In the genomic region with DNA sequence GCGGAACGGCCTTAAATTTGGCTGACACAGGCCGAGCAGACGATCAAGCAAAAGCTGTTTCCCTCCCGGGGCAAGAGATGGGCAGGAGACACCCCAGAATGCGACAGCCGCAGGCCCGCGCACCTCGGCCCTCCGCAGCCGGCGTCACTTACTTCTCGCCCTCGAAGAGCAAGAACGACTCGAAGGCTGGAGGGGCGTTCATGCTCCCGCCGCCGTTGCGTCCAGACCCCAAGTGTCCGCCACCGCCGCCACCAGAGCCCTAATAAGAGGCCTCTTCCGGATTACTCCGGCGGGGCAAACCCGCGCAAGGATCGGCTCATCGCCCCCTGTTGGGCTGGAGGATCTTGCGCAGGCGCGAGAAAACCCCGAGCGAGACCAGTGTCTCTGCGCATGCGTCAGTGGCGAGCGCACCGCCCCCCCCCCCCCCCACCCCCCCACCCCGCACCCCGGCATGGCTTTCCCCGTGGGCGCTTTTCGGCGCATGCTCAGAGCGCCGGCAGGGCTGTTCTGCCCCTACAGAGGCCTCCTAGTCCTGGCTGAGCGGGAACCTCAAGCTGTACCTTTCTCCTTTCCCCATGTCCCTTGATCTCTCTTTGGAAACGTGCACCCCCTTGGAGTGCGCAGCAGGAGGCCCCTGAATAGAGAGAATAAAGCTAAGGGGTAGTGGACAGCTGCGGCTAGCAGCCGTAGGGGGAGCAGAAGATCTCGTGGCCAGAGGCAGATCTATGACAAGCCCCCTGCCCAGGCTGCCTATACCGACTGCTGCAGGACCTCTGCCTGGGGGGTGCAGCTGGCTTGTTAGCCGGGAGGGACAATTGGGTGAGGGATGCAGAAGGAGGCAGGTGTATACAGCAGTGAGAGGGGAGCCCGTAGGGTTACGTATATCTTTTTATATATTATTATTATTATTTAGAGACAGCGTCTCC, we compare ENCODE assay signal across 8 cellular contexts. TPM values are rescaled to one million over a fixed set of nuclear protein-coding genes. Genes with fewer than 3 reads are reported as not detected.
DNase-seq lines count a peak whose midpoint lies in the region; ATAC-seq and TF ChIP-seq lines count a peak whose summit lies in the region.
"Not testable (repeated sequence)": the region's sequence is repeated elsewhere in the genome, so short reads cannot be mapped to it uniquely, and the experiment has no call there.

A gene (minus strand): TSS at position 264 of the 926 bp plus-strand sequence. CDS start 62 bp downstream, at position 202.

- peak; percentile 30; the same call in 1 of the 2 replicates for TF ChIP-seq CTCF in WTC11 (IDR thresholded peaks at IDR 0.05)
- peak; percentile 59 for TF ChIP-seq CTCF in astrocyte of the spinal cord (IDR thresholded peaks at IDR 0.05; ENCODE audit: low read depth, low read length)
- peak; percentile 73 for TF ChIP-seq CTCF in left ventricle myocardium inferior (IDR thresholded peaks at IDR 0.05; ENCODE audit: borderline replicate concordance)
- TF ChIP-seq CTCF in ovary (IDR thresholded peaks at IDR 0.05) = peak in 1 of 3 donors; percentile 69

- POLR2A ChIA-PET in WTC11 (lab: Charles Lee) = not testable (repeated sequence)

- WGBS in ovary, 3 donors = 0 to 1% (median 0%) methylated on average over 25 to 49 of the region's 61 CpGs

- not testable (repeated sequence) for H3K9me3 ChIP-seq in left ventricle myocardium inferior (replicated peaks); ovary

- DNase-seq in ELR (ENCODE audit: low read depth) (peak; percentile 99), WTC11 (ENCODE audit: low spot score) (peak; percentile 99), astrocyte of the spinal cord (ENCODE audit: low read depth, low spot score) (peak; percentile 91), left ventricle myocardium inferior (peak; percentile 98), ovary (peak; percentile 95 to 99 (median 98))

- not testable (repeated sequence) for TF ChIP-seq POLR2A in ovary (IDR thresholded peaks at IDR 0.05)

- not testable (repeated sequence) for H3K27me3 ChIP-seq in left ventricle myocardium inferior (ENCODE audit: low read depth); ovary

- H3K36me3 Mint-ChIP-seq in WTC11; stimulated activated memory B cell treated with anti-CD40 and anti-IgM and Interleukin-4, amounts not matched to agents 10 μg/mL and 1 μg/mL and 100 μg/mL, for 72 hours: not testable (repeated sequence)

- H3K27ac Mint-ChIP-seq in WTC11 = not testable (repeated sequence)
- H3K27ac Mint-ChIP-seq in stimulated activated memory B cell treated with anti-CD40 and anti-IgM and Interleukin-4, amounts not matched to agents 10 μg/mL and 1 μg/mL and 100 μg/mL, for 72 hours = peak within 1 kb of the TSS; percentile 63

- peak within 1 kb of the TSS; percentile 83 for H3K27ac ChIP-seq in left ventricle myocardium inferior (replicated peaks)
- H3K27ac ChIP-seq in ovary = not testable (repeated sequence)

- not testable (repeated sequence) for H3K36me3 ChIP-seq in left ventricle myocardium inferior, ovary

- H3K27me3 Mint-ChIP-seq in WTC11 (ENCODE audit: low read depth); stimulated activated memory B cell treated with anti-CD40 and anti-IgM and Interleukin-4, amounts not matched to agents 10 μg/mL and 1 μg/mL and 100 μg/mL, for 72 hours: not testable (repeated sequence)

- H3K9me3 Mint-ChIP-seq in WTC11; stimulated activated memory B cell treated with anti-CD40 and anti-IgM and Interleukin-4, amounts not matched to agents 10 μg/mL and 1 μg/mL and 100 μg/mL, for 72 hours: not testable (repeated sequence)

- peak within 1 kb of the TSS; percentile 57 for H3K4me3 ChIP-seq in astrocyte of the spinal cord (ENCODE audit: low read depth, low read length)
- H3K4me3 ChIP-seq in left ventricle myocardium inferior = peak within 1 kb of the TSS; percentile 76
- peak within 1 kb of the TSS; percentile 69 for H3K4me3 ChIP-seq in ovary

- CTCF ChIA-PET in WTC11 (lab: Charles Lee) = not testable (repeated sequence)

- intact Hi-C loops in left ventricle myocardium inferior (cut with micrococcal nuclease); ovary (cut with DNase I): not testable (repeated sequence)

- H3K4me1 Mint-ChIP-seq in WTC11; stimulated activated memory B cell treated with anti-CD40 and anti-IgM and Interleukin-4, amounts not matched to agents 10 μg/mL and 1 μg/mL and 100 μg/mL, for 72 hours: not testable (repeated sequence)

- H3K4me3 Mint-ChIP-seq in WTC11 = peak within 1 kb of the TSS; percentile 81
- H3K4me3 Mint-ChIP-seq in stimulated activated memory B cell treated with anti-CD40 and anti-IgM and Interleukin-4, amounts not matched to agents 10 μg/mL and 1 μg/mL and 100 μg/mL, for 72 hours = peak within 1 kb of the TSS; percentile 79

- peak; percentile 91 for ATAC-seq in GM21576 (IDR thresholded peaks at IDR 0.05; ENCODE audit: unreplicated experiment)
- ATAC-seq in HG03571 (IDR thresholded peaks at IDR 0.05; ENCODE audit: unreplicated experiment) = peak; percentile 95
- peak; percentile 92 for ATAC-seq in WTC11
- ATAC-seq in stimulated activated memory B cell treated with anti-CD40 and anti-IgM and Interleukin-4, amounts not matched to agents 10 μg/mL and 1 μg/mL and 100 μg/mL, for 72 hours = peak; percentile 97

- H3K4me1 ChIP-seq in left ventricle myocardium inferior; ovary (ENCODE audit: insufficient read depth): not testable (repeated sequence)

- in situ Hi-C loops in astrocyte of the spinal cord (cut with HindIII; ENCODE audit: low sequenced_read_pairs) = not testable (repeated sequence)

- TF ChIP-seq EP300 in ovary (IDR thresholded peaks at IDR 0.05) = not testable (repeated sequence)

RNA-seq across cellular contexts. Expression of the gene that starts here (rescaled TPM):
- 21.2 to 26.5 TPM (median 24.7 TPM) in 3 replicates for total RNA-seq in WTC11 (2021)
- total RNA-seq in left ventricle myocardium inferior = 8.6 TPM
- 10 to 100 TPM in 6 of 7 donors, 1 to 10 TPM in 1; 4.5 to 29.5 (median 18.0) TPM for total RNA-seq in ovary
- polyA plus RNA-seq in ovary = 100 to 1,000 TPM in 1 of 2 donors, 10 to 100 TPM in 1; 95.6 to 209 TPM
